8 cellular contexts compared by ENCODE assay signal in genomic region chr1:98661544-98662353, GRCh38. TPM values are rescaled to one million over a fixed set of nuclear protein-coding genes. Genes with fewer than 3 reads are reported as not detected.
DNase-seq lines count a peak whose midpoint lies in the region; ATAC-seq, FAIRE-seq and TF ChIP-seq lines count a peak whose summit lies in the region.

Gene SNX7, plus strand, starts transcription at chr1:98661721. Its CDS starts 11 bp downstream, at chr1:98661732.

- TF ChIP-seq EP300 in HepG2 (IDR thresholded peaks at IDR 0.05; ENCODE audit: low read depth in 2 of 2, low read length in 2 of 2) (no peak), HepG2 (CRISPR knock-in tag; IDR thresholded peaks at IDR 0.05; ENCODE audit: borderline replicate concordance) (no peak; the same call in 1 of the 2 replicates)

- intact Hi-C loops in HepG2 (cut with micrococcal nuclease; ENCODE audit: unreplicated experiment): loop anchor here (5.0 to 10.0 kb wide), 2 partner anchors 36 to 107 kb away; no protein-coding TSS in a partner anchor

- in situ Hi-C loops in HepG2 (cut with HindIII; ENCODE audit: extremely low pct_ligation_motif_present, low pct_unique_long_range_greater_than_20kb): no loop called here

- H3K4me2 ChIP-seq in HepG2 (ENCODE audit: low read depth, low read length): peak within 1 kb of the TSS; percentile 71

- H4K20me1 ChIP-seq in HepG2 (ENCODE audit: insufficient read depth, low read length): no peaks in the 10 kb centered on the region

- FAIRE-seq in HepG2 (lab: Jason Lieb, UNC): no peak

- BruUV-seq in HepG2 (replicated peaks; lab: Mats Ljungman, UMichigan): no TSS peak

- peak; percentile 97 for DNase-seq in DMS53 (lab: John Stamatoyannopoulos, UW)
- peak; percentile 61 for DNase-seq in GM20000 (ENCODE audit: low spot score)
- peak; percentile 74 for DNase-seq in HT-29 (ENCODE audit: low spot score)
- no peak for DNase-seq in effector memory CD4-positive, alpha-beta T cell
- peak; percentile 71 for DNase-seq in HepG2 (ENCODE audit: low spot score)
- no peak for DNase-seq in stimulated activated naive B cell treated with anti-CD40 and anti-IgM and Interleukin-4, amounts not matched to agents 10 μg/mL and 1 μg/mL and 100 μg/mL, for 72 hours

- no peaks in the 10 kb centered on the region for H3K9me3 ChIP-seq in effector memory CD4-positive, alpha-beta T cell (ENCODE audit: control insufficient read depth, low read length)
- no peaks in the 10 kb centered on the region for H3K9me3 ChIP-seq in HepG2 (ENCODE audit: low read length)

- peaks cover 10% of the 10 kb centered on the region for H3K4me1 ChIP-seq in effector memory CD4-positive, alpha-beta T cell (ENCODE audit: control insufficient read depth, insufficient read depth, low read length, poor library complexity, severe bottlenecking)
- peaks cover 36% of the 10 kb centered on the region for H3K4me1 ChIP-seq in HepG2 (ENCODE audit: insufficient read depth, low read length)

- TF ChIP-seq CTCF in GM20000 (IDR thresholded peaks at IDR 0.05; ENCODE audit: extremely low read depth, missing control alignments) (no peak), HepG2 (CRISPR knock-in tag; IDR thresholded peaks at IDR 0.05) (peak; percentile 29; the same call in 1 of the 2 replicates)

- TF ChIP-seq RAD21 in HepG2 (CRISPR knock-in tag; IDR thresholded peaks at IDR 0.05): peak; percentile 54

- no peaks in the 10 kb centered on the region for H3K36me3 ChIP-seq in effector memory CD4-positive, alpha-beta T cell (ENCODE audit: control insufficient read depth, insufficient read depth, low read length)
- peaks cover 0 to under 1% of the 10 kb centered on the region in 2 experiments; a peak in 1 of 5 replicates for H3K36me3 ChIP-seq in HepG2 (replicated peaks in 1 of 2; ENCODE audit: control insufficient read depth in 1 of 2, insufficient read depth in 2 of 2, low read length in 2 of 2)

- H3K27ac ChIP-seq in effector memory CD4-positive, alpha-beta T cell (ENCODE audit: insufficient read depth, low read length, poor library complexity, severe bottlenecking): no peak within 1 kb of the TSS
- peak within 1 kb of the TSS; percentile 78 for H3K27ac ChIP-seq in HepG2 (ENCODE audit: extremely low read length, insufficient read depth, low read length)

- H3K4me1 Mint-ChIP-seq in T-helper 1 cell treated with Interleukin-12 subunit alpha and Interleukin-12 subunit beta and Interleukin-4 antibody, amounts not matched to agents 30 μg/mL and 1 μg/mL, for 36 hours (ENCODE audit: low read depth): peaks cover 4% of the 10 kb centered on the region
- peaks cover 8 to 15% of the 10 kb centered on the region in 2 donors for H3K4me1 Mint-ChIP-seq in stimulated activated naive B cell treated with anti-CD40 and anti-IgM and Interleukin-4, amounts not matched to agents 10 μg/mL and 1 μg/mL and 100 μg/mL, for 72 hours

- peak within 1 kb of the TSS; percentile 74 for H3K9ac ChIP-seq in HepG2 (ENCODE audit: insufficient read depth, low read depth, low read length)

- CTCF ChIA-PET in HepG2 (lab: Yijun Ruan, JAX; ENCODE audit: low intra/inter-chr PET ratio, low total read pairs): no interaction called here

- TF ChIP-seq POLR2A in HepG2 (IDR thresholded peaks at IDR 0.05; ENCODE audit: insufficient read depth in 1 of 2, low read depth in 2 of 2, low read length in 2 of 2): peak; percentile 52

- H2AFZ ChIP-seq in HepG2 (ENCODE audit: low read length): peak within 1 kb of the TSS; percentile 76

- ATAC-seq in HepG2: peak; percentile 97
- ATAC-seq in stimulated activated naive B cell treated with anti-CD40 and anti-IgM and Interleukin-4, amounts not matched to agents 10 μg/mL and 1 μg/mL and 100 μg/mL, for 72 hours (replicated peaks): peak; percentile 72 to 96
- no peak for ATAC-seq in HG03378 (IDR thresholded peaks at IDR 0.05; ENCODE audit: unreplicated experiment)

- peaks cover 20% of the 10 kb centered on the region for H3K79me2 ChIP-seq in HepG2 (ENCODE audit: insufficient read depth, low read length)

- peak within 1 kb of the TSS; percentile 61 for H3K4me3 ChIP-seq in effector memory CD4-positive, alpha-beta T cell (ENCODE audit: insufficient read depth, low read depth, low read length, poor library complexity, severe bottlenecking)
- peak within 1 kb of the TSS; percentile 75 to 85 (median 82) for H3K4me3 ChIP-seq in HepG2 (replicated peaks in 1 of 3; ENCODE audit: insufficient read depth in 1 of 3, low read depth in 2 of 3, low read length in 3 of 3)

- WGBS in HepG2 (ENCODE audit: low lambda C conversion rate): 2% methylated on average over 7 of the region's 80 CpGs

- no peaks in the 10 kb centered on the region for H3K36me3 Mint-ChIP-seq in T-helper 1 cell treated with Interleukin-12 subunit alpha and Interleukin-12 subunit beta and Interleukin-4 antibody, amounts not matched to agents 30 μg/mL and 1 μg/mL, for 36 hours (ENCODE audit: low read depth)
- no peaks in the 10 kb centered on the region for H3K36me3 Mint-ChIP-seq in stimulated activated naive B cell treated with anti-CD40 and anti-IgM and Interleukin-4, amounts not matched to agents 10 μg/mL and 1 μg/mL and 100 μg/mL, for 72 hours

- no peak within 1 kb of the TSS for H3K27ac Mint-ChIP-seq in T-helper 1 cell treated with Interleukin-12 subunit alpha and Interleukin-12 subunit beta and Interleukin-4 antibody, amounts not matched to agents 30 μg/mL and 1 μg/mL, for 36 hours
- H3K27ac Mint-ChIP-seq in stimulated activated naive B cell treated with anti-CD40 and anti-IgM and Interleukin-4, amounts not matched to agents 10 μg/mL and 1 μg/mL and 100 μg/mL, for 72 hours: no peak within 1 kb of the TSS

- POLR2A ChIA-PET in HepG2 (lab: Yijun Ruan, JAX): interaction anchor here (0.6 to 1.1 kb wide), 2 partner anchors 10 to 344 kb away, joined by 3 to 4 read pairs; no protein-coding TSS in a partner anchor

- H3K27me3 Mint-ChIP-seq in T-helper 1 cell treated with Interleukin-12 subunit alpha and Interleukin-12 subunit beta and Interleukin-4 antibody, amounts not matched to agents 30 μg/mL and 1 μg/mL, for 36 hours (ENCODE audit: low read depth): peaks cover 64% of the 10 kb centered on the region
- peaks cover 26 to 35% of the 10 kb centered on the region in 2 donors for H3K27me3 Mint-ChIP-seq in stimulated activated naive B cell treated with anti-CD40 and anti-IgM and Interleukin-4, amounts not matched to agents 10 μg/mL and 1 μg/mL and 100 μg/mL, for 72 hours

- H3K9me3 Mint-ChIP-seq in T-helper 1 cell treated with Interleukin-12 subunit alpha and Interleukin-12 subunit beta and Interleukin-4 antibody, amounts not matched to agents 30 μg/mL and 1 μg/mL, for 36 hours: no peaks in the 10 kb centered on the region
- H3K9me3 Mint-ChIP-seq in stimulated activated naive B cell treated with anti-CD40 and anti-IgM and Interleukin-4, amounts not matched to agents 10 μg/mL and 1 μg/mL and 100 μg/mL, for 72 hours: no peaks in the 10 kb centered on the region

- no peaks in the 10 kb centered on the region for H3K27me3 ChIP-seq in effector memory CD4-positive, alpha-beta T cell (replicated peaks; ENCODE audit: control insufficient read depth, insufficient read depth, low read length, poor library complexity, severe bottlenecking)
- no peaks in the 10 kb centered on the region for H3K27me3 ChIP-seq in HepG2 (ENCODE audit: control insufficient read depth in 1 of 2, insufficient read depth in 2 of 2, low read length in 2 of 2)

- H3K4me3 Mint-ChIP-seq in T-helper 1 cell treated with Interleukin-12 subunit alpha and Interleukin-12 subunit beta and Interleukin-4 antibody, amounts not matched to agents 30 μg/mL and 1 μg/mL, for 36 hours: peak within 1 kb of the TSS; percentile 71
- H3K4me3 Mint-ChIP-seq in stimulated activated naive B cell treated with anti-CD40 and anti-IgM and Interleukin-4, amounts not matched to agents 10 μg/mL and 1 μg/mL and 100 μg/mL, for 72 hours: peak within 1 kb of the TSS; percentile 76 to 91

TF ChIP-seq in HepG2, 621 proteins besides CTCF, POLR2A, EP300 and RAD21 (continues in another document):
- TF ChIP-seq HNRNPL (IDR thresholded peaks at IDR 0.05; ENCODE audit: low read depth, low read length): no peak
- TF ChIP-seq ELF4 (CRISPR knock-in tag; IDR thresholded peaks at IDR 0.05; ENCODE audit: borderline replicate concordance): no peak
- no peak for TF ChIP-seq HOXA7 (CRISPR knock-in tag; IDR thresholded peaks at IDR 0.05)
- no peak for TF ChIP-seq ZBTB26 (CRISPR knock-in tag; IDR thresholded peaks at IDR 0.05; ENCODE audit: borderline replicate concordance)

RNA-seq across cellular contexts. Expression of gene SNX7, which starts in this region (rescaled TPM):
- total RNA-seq in HT-29 (2014; rRNA removed; shearing (Covaris generic)): 18.8 and 21.1 TPM in 2 replicates
- 33.5 and 45.2 TPM in 2 replicates for total RNA-seq in HepG2 (2016; rRNA removed; fragmentation: Illumina TruSeq; extraction: Trizol)
- total RNA-seq in HepG2 (2016; cell fraction: cytosol; rRNA removed; fragmentation: Illumina TruSeq; extraction: Trizol; ENCODE audit: low read depth): 16.4 and 19.0 TPM in 2 replicates
- total RNA-seq in HepG2 (2016; cell fraction: insoluble cytoplasmic fraction; rRNA removed; fragmentation: Illumina TruSeq; extraction: Trizol): 30.7 and 44.2 TPM in 2 replicates
- total RNA-seq in HepG2 (2016; cell fraction: membrane; rRNA removed; fragmentation: Illumina TruSeq; extraction: Trizol): 32.9 and 37.7 TPM in 2 replicates
- 21.0 and 21.2 TPM in 2 replicates for total RNA-seq in HepG2 (2016; cell fraction: nucleus; rRNA removed; fragmentation: Illumina TruSeq; extraction: Trizol)
- polyA plus RNA-seq in HepG2 (2011; rRNA removed): 12.4 and 14.3 TPM in 2 replicates
- 5.2 and 13.9 TPM in 2 replicates for polyA plus RNA-seq in HepG2 (2011; cell fraction: cytosol; rRNA removed)
- 2.0 and 3.0 TPM in 2 replicates for polyA plus RNA-seq in HepG2 (2011; cell fraction: nucleus; rRNA removed)
- polyA plus RNA-seq in HepG2 (2012): 16.0 and 16.6 TPM in 2 replicates
- 16.8 and 18.1 TPM in 2 replicates for polyA plus RNA-seq in HepG2 (2016; cell fraction: cytosol; fragmentation: Illumina TruSeq; extraction: Trizol; ENCODE audit: low read depth)
- 47.7 and 53.6 TPM in 2 replicates for polyA plus RNA-seq in HepG2 (2016; cell fraction: insoluble cytoplasmic fraction; fragmentation: Illumina TruSeq; extraction: Trizol; ENCODE audit: low read depth)
- 26.3 and 33.3 TPM in 2 replicates for polyA plus RNA-seq in HepG2 (2016; cell fraction: membrane; fragmentation: Illumina TruSeq; extraction: Trizol; ENCODE audit: low read depth)
- polyA plus RNA-seq in HepG2 (2016; cell fraction: nucleus; fragmentation: Illumina TruSeq; extraction: Trizol; ENCODE audit: insufficient read depth, low read depth): 19.2 and 21.5 TPM in 2 replicates
- polyA minus RNA-seq in HepG2 (2011; rRNA and poly(A)+ RNA removed; ENCODE audit: low replicate concordance): 1.0 and 3.0 TPM in 2 replicates
- 8.4 and 14.5 TPM in 2 replicates for polyA minus RNA-seq in HepG2 (2011; cell fraction: cytosol; rRNA and poly(A)+ RNA removed)
- polyA minus RNA-seq in HepG2 (2011; cell fraction: nucleus; rRNA and poly(A)+ RNA removed): 29.9 and 32.3 TPM in 2 replicates

Comparison
In these comparisons a context has a peak if more than half of its experiments do, and no peak if none do; other contexts are left out.
1. DNase-seq: peak in DMS53 (single experiment), GM20000 (single experiment), HT-29 (single experiment) and HepG2 (single experiment); none in effector memory CD4-positive, alpha-beta T cell (0 of 3) and stimulated activated naive B cell treated with anti-CD40 and anti-IgM and Interleukin-4, amounts not matched to agents 10 μg/mL and 1 μg/mL and 100 μg/mL, for 72 hours (single experiment).